In genomic region chrX:48461830-48462229, GRCh38 we compare ENCODE assay signal across 28 cellular contexts. TPM values are rescaled to one million over a fixed set of nuclear protein-coding genes. Genes with fewer than 3 reads are reported as not detected.
DNase-seq lines count a peak whose midpoint lies in the region; ATAC-seq lines count a peak whose summit lies in the region.
"Had no signal": no experiment of that assay in that cellular context is flagged by ENCODE, and none has a peak within 500 bp of the region (broad histone marks: within the 10 kb centered on the region; RNA-seq: fewer than 3 reads in every experiment).

No MANE protein-coding gene starts in this region.

- no peak overlapping the region for H3K4me3 ChIP-seq in BLaER1 treated with 17β-estradiol and CSF1 and Interleukin-3, amounts not matched to agents 10 nM and 100 nM
- H3K4me3 ChIP-seq in naive thymus-derived CD4-positive, alpha-beta T cell (ENCODE audit: low read length) = no peak overlapping the region
- H3K4me3 ChIP-seq: A549, cardiac muscle cell, gastrocnemius medialis, right atrium auricular region, suprapubic skin had no signal

- H3K36me3 ChIP-seq in BLaER1 treated with 17β-estradiol and CSF1 and Interleukin-3, amounts not matched to agents 10 nM and 100 nM = peaks cover 0 to 55% (median 31%) of the 10 kb centered on the region in 11 experiments; a peak in 17 of 22 replicates
- peaks cover 0 to 22% (median 0%) of the 10 kb centered on the region in 3 experiments for H3K36me3 ChIP-seq in naive thymus-derived CD4-positive, alpha-beta T cell (ENCODE audit: control insufficient read depth in 2 of 3, insufficient read depth in 3 of 3, low read length in 3 of 3)
- H3K36me3 ChIP-seq: cardiac muscle cell, gastrocnemius medialis, right atrium auricular region, suprapubic skin had no signal

- peak overlapping the region in 1 of 11 experiments; percentile 22; a peak in 1 of 22 replicates for H3K27ac ChIP-seq in BLaER1 treated with 17β-estradiol and CSF1 and Interleukin-3, amounts not matched to agents 10 nM and 100 nM
- H3K27ac ChIP-seq in naive thymus-derived CD4-positive, alpha-beta T cell (ENCODE audit: low read depth, low read length) = no peak overlapping the region
- H3K27ac ChIP-seq: A549, cardiac muscle cell, gastrocnemius medialis, HL-60, right atrium auricular region, suprapubic skin had no signal

- H3K36me3 Mint-ChIP-seq in activated CD4-positive, alpha-beta memory T cell treated with anti-CD3 and anti-CD28 coated beads for 36 hours = peaks cover 56% of the 10 kb centered on the region
- peaks cover 59% of the 10 kb centered on the region for H3K36me3 Mint-ChIP-seq in activated CD4-positive, alpha-beta memory T cell treated with anti-CD3 and anti-CD28 coated beads, Interleukin-2, amount 10 ng/mL, durations not matched to agents 7 days and 5 days (ENCODE audit: low read depth)
- H3K36me3 Mint-ChIP-seq in T-cell = peaks cover 35% of the 10 kb centered on the region
- peaks cover 0 to 43% (median 8%) of the 10 kb centered on the region in 5 donors for H3K36me3 Mint-ChIP-seq in naive thymus-derived CD4-positive, alpha-beta T cell

- H3K4me1 Mint-ChIP-seq in activated CD4-positive, alpha-beta memory T cell treated with anti-CD3 and anti-CD28 coated beads for 36 hours (ENCODE audit: low read depth) = peaks cover 27% of the 10 kb centered on the region
- H3K4me1 Mint-ChIP-seq in activated CD4-positive, alpha-beta memory T cell treated with anti-CD3 and anti-CD28 coated beads, Interleukin-2, amount 10 ng/mL, durations not matched to agents 7 days and 5 days = peaks cover 33% of the 10 kb centered on the region
- peaks cover 3 to 15% (median 6%) of the 10 kb centered on the region in 3 donors for H3K4me1 Mint-ChIP-seq in T-cell
- peaks cover 5 to 35% (median 9%) of the 10 kb centered on the region in 7 donors for H3K4me1 Mint-ChIP-seq in naive thymus-derived CD4-positive, alpha-beta T cell

- no peaks in the 10 kb centered on the region for H3K27me3 Mint-ChIP-seq in activated CD4-positive, alpha-beta memory T cell treated with anti-CD3 and anti-CD28 coated beads for 36 hours
- no peaks in the 10 kb centered on the region for H3K27me3 Mint-ChIP-seq in activated CD4-positive, alpha-beta memory T cell treated with anti-CD3 and anti-CD28 coated beads, Interleukin-2, amount 10 ng/mL, durations not matched to agents 7 days and 5 days
- peaks cover 0 to 14% of the 10 kb centered on the region in 2 donors for H3K27me3 Mint-ChIP-seq in T-cell
- no peaks in the 10 kb centered on the region for H3K27me3 Mint-ChIP-seq in naive thymus-derived CD4-positive, alpha-beta T cell
- H3K27me3 Mint-ChIP-seq: activated CD4-positive, alpha-beta T cell treated with anti-CD3 and anti-CD28 coated beads, Interleukin-2, amount 10 ng/mL, durations not matched to agents 7 days and 5 days; naive thymus-derived CD8-positive, alpha-beta T cell had no signal

- peaks cover 14 to 65% (median 46%) of the 10 kb centered on the region in 11 experiments; a peak in 21 of 22 replicates for H3K27me3 ChIP-seq in BLaER1 treated with 17β-estradiol and CSF1 and Interleukin-3, amounts not matched to agents 10 nM and 100 nM
- H3K27me3 ChIP-seq in naive thymus-derived CD4-positive, alpha-beta T cell (ENCODE audit: control insufficient read depth in 2 of 2, insufficient read depth in 2 of 2, low read length in 2 of 2) = no peaks in the 10 kb centered on the region
- H3K27me3 ChIP-seq: cardiac muscle cell, right atrium auricular region, suprapubic skin had no signal

- H3K27ac Mint-ChIP-seq in activated CD4-positive, alpha-beta memory T cell treated with anti-CD3 and anti-CD28 coated beads for 36 hours = no peak overlapping the region
- H3K27ac Mint-ChIP-seq in activated CD4-positive, alpha-beta memory T cell treated with anti-CD3 and anti-CD28 coated beads, Interleukin-2, amount 10 ng/mL, durations not matched to agents 7 days and 5 days = no peak overlapping the region
- H3K27ac Mint-ChIP-seq in T-cell = no peak overlapping the region
- peak overlapping the region in 1 of 9 donors; percentile 70 for H3K27ac Mint-ChIP-seq in naive thymus-derived CD4-positive, alpha-beta T cell
- H3K27ac Mint-ChIP-seq: activated CD4-positive, alpha-beta T cell treated with anti-CD3 and anti-CD28 coated beads, Interleukin-2, amount 10 ng/mL, durations not matched to agents 7 days and 5 days had no signal

- H3K4me2 ChIP-seq in BLaER1 treated with 17β-estradiol and CSF1 and Interleukin-3, amounts not matched to agents 10 nM and 100 nM = peak overlapping the region in 6 of 11 experiments; percentile 0 to 27 (median 18); a peak in 4 of 22 replicates
- H3K4me2 ChIP-seq: A549 had no signal

- intact Hi-C loops in activated CD4-positive, alpha-beta memory T cell treated with anti-CD3 and anti-CD28 coated beads for 36 hours (cut with micrococcal nuclease) = no loop called here
- intact Hi-C loops in naive thymus-derived CD4-positive, alpha-beta T cell (cut with micrococcal nuclease) = no loop called here

- H3K9me3 Mint-ChIP-seq in activated CD4-positive, alpha-beta memory T cell treated with anti-CD3 and anti-CD28 coated beads for 36 hours = no peaks in the 10 kb centered on the region
- H3K9me3 Mint-ChIP-seq in activated CD4-positive, alpha-beta memory T cell treated with anti-CD3 and anti-CD28 coated beads, Interleukin-2, amount 10 ng/mL, durations not matched to agents 7 days and 5 days = no peaks in the 10 kb centered on the region
- no peaks in the 10 kb centered on the region for H3K9me3 Mint-ChIP-seq in T-cell
- peaks cover 0 to 2% (median 0%) of the 10 kb centered on the region in 11 donors for H3K9me3 Mint-ChIP-seq in naive thymus-derived CD4-positive, alpha-beta T cell
- H3K9me3 Mint-ChIP-seq: activated CD4-positive, alpha-beta T cell treated with anti-CD3 and anti-CD28 coated beads, Interleukin-2, amount 10 ng/mL, durations not matched to agents 7 days and 5 days; naive thymus-derived CD8-positive, alpha-beta T cell had no signal

- peaks cover 0 to 20% (median 0%) of the 10 kb centered on the region in 11 experiments; a peak in 8 of 22 replicates for H4K20me1 ChIP-seq in BLaER1 treated with 17β-estradiol and CSF1 and Interleukin-3, amounts not matched to agents 10 nM and 100 nM

- H3K9me3 ChIP-seq in BLaER1 treated with 17β-estradiol and CSF1 and Interleukin-3, amounts not matched to agents 10 nM and 100 nM (replicated peaks in 1 of 11) = no peaks in the 10 kb centered on the region
- H3K9me3 ChIP-seq in naive thymus-derived CD4-positive, alpha-beta T cell (ENCODE audit: control insufficient read depth in 2 of 3, low read length in 3 of 3) = no peaks in the 10 kb centered on the region
- H3K9me3 ChIP-seq: A549, gastrocnemius medialis, right atrium auricular region, suprapubic skin had no signal

- POLR2A ChIA-PET in activated CD4-positive, alpha-beta memory T cell treated with anti-CD3 and anti-CD28 coated beads for 36 hours (lab: Charles Lee) = no interaction called here
- POLR2A ChIA-PET in activated CD4-positive, alpha-beta memory T cell treated with anti-CD3 and anti-CD28 coated beads, Interleukin-2, amount 10 ng/mL, durations not matched to agents 7 days and 5 days (lab: Charles Lee) = interaction anchor here (1.0 kb wide), 1 partner anchor 61 kb away, joined by 3 read pairs; no protein-coding TSS in a partner anchor
- POLR2A ChIA-PET in T-cell (lab: Charles Lee) = no interaction called here
- POLR2A ChIA-PET in naive thymus-derived CD4-positive, alpha-beta T cell (lab: Charles Lee) = no interaction called here

- H3K4me3 Mint-ChIP-seq in activated CD4-positive, alpha-beta memory T cell treated with anti-CD3 and anti-CD28 coated beads for 36 hours = no peak overlapping the region
- H3K4me3 Mint-ChIP-seq in activated CD4-positive, alpha-beta memory T cell treated with anti-CD3 and anti-CD28 coated beads, Interleukin-2, amount 10 ng/mL, durations not matched to agents 7 days and 5 days = no peak overlapping the region
- no peak overlapping the region for H3K4me3 Mint-ChIP-seq in T-cell
- H3K4me3 Mint-ChIP-seq in naive thymus-derived CD4-positive, alpha-beta T cell = no peak overlapping the region
- H3K4me3 Mint-ChIP-seq: activated CD4-positive, alpha-beta T cell treated with anti-CD3 and anti-CD28 coated beads, Interleukin-2, amount 10 ng/mL, durations not matched to agents 7 days and 5 days; naive thymus-derived CD8-positive, alpha-beta T cell had no signal

- peak; percentile 79 for ATAC-seq in esophagus mucosa
- ATAC-seq in T-cell (replicated peaks in 1 of 4) = no peak
- ATAC-seq in naive thymus-derived CD4-positive, alpha-beta T cell = no peak
- no peak for ATAC-seq in GM21576 (IDR thresholded peaks at IDR 0.05; ENCODE audit: unreplicated experiment)
- ATAC-seq: A549; naive thymus-derived CD8-positive, alpha-beta T cell had no signal

- peaks cover 0 to 30% (median 14%) of the 10 kb centered on the region in 10 experiments; a peak in 12 of 20 replicates for H3K4me1 ChIP-seq in BLaER1 treated with 17β-estradiol and CSF1 and Interleukin-3, amounts not matched to agents 10 nM and 100 nM
- H3K4me1 ChIP-seq in naive thymus-derived CD4-positive, alpha-beta T cell (ENCODE audit: control insufficient read depth in 2 of 2, insufficient read depth in 2 of 2, low read length in 2 of 2) = no peaks in the 10 kb centered on the region
- H3K4me1 ChIP-seq: A549, gastrocnemius medialis, right atrium auricular region, suprapubic skin had no signal

- H3K9ac ChIP-seq in BLaER1 treated with 17β-estradiol and CSF1 and Interleukin-3, amounts not matched to agents 10 nM and 100 nM = no peak overlapping the region

- CTCF ChIA-PET in activated CD4-positive, alpha-beta memory T cell treated with anti-CD3 and anti-CD28 coated beads for 36 hours (lab: Charles Lee) = no interaction called here
- CTCF ChIA-PET in activated CD4-positive, alpha-beta memory T cell treated with anti-CD3 and anti-CD28 coated beads, Interleukin-2, amount 10 ng/mL, durations not matched to agents 7 days and 5 days (lab: Charles Lee) = interaction anchor here (0.9 kb wide), 1 partner anchor 12 kb away, joined by 3 read pairs; no protein-coding TSS in a partner anchor
- CTCF ChIA-PET in T-cell (lab: Charles Lee) = no interaction called here
- CTCF ChIA-PET in naive thymus-derived CD4-positive, alpha-beta T cell (lab: Charles Lee) = no interaction called here

- DNase-seq in activated CD4-positive, alpha-beta memory T cell treated with anti-CD3 and anti-CD28 coated beads for 36 hours = peak; percentile 44
- DNase-seq in activated CD4-positive, alpha-beta memory T cell treated with anti-CD3 and anti-CD28 coated beads, Interleukin-2, amount 10 ng/mL, durations not matched to agents 7 days and 5 days = no peak
- DNase-seq in RKO (ENCODE audit: low spot score) = peak; percentile 45
- DNase-seq in T-cell = no peak
- no peak for DNase-seq in naive thymus-derived CD4-positive, alpha-beta T cell
- DNase-seq: activated CD4-positive, alpha-beta T cell treated with anti-CD3 and anti-CD28 coated beads, Interleukin-2, amount 10 ng/mL, durations not matched to agents 7 days and 5 days; C1 segment of cervical spinal cord; dermis blood vessel endothelial cell; GOT3; kidney glomerular epithelial cell; mesenchymal stem cell; naive thymus-derived CD8-positive, alpha-beta T cell; NCI-H1694 treated with DMSO at 0.1 percent for 48 hours; NCI-H82; SIG-M5 had no signal

RNA-seq across cellular contexts. Expression of gene SLC38A5, which starts 8.2 kb away (rescaled TPM):
- 10 to 100 TPM; 70.7 to 73.0 TPM for total RNA-seq in activated CD4-positive, alpha-beta memory T cell treated with anti-CD3 and anti-CD28 coated beads for 36 hours
- total RNA-seq in activated CD4-positive, alpha-beta memory T cell treated with anti-CD3 and anti-CD28 coated beads, Interleukin-2, amount 10 ng/mL, durations not matched to agents 7 days and 5 days = 10 to 100 TPM; 76.4 to 82.4 TPM
- 13.6 TPM for total RNA-seq in esophagus mucosa
- 10 to 100 TPM; 18.0 to 37.0 (median 26.5) TPM for total RNA-seq in T-cell
- 10 to 100 TPM; 10.2 to 75.5 (median 17.3) TPM for total RNA-seq in naive thymus-derived CD4-positive, alpha-beta T cell
- polyA plus RNA-seq in naive thymus-derived CD4-positive, alpha-beta T cell = 1 to 10 TPM; 9.4 to 9.7 TPM
- total RNA-seq: cardiac muscle cell, osteocyte had no signal
- polyA plus RNA-seq: cardiac muscle cell had no signal

RNA-seq across cellular contexts. Expression of gene FTSJ1, which starts 14.2 kb away (rescaled TPM):
- total RNA-seq in activated CD4-positive, alpha-beta memory T cell treated with anti-CD3 and anti-CD28 coated beads for 36 hours = 10 to 100 TPM; 62.8 to 73.9 TPM
- total RNA-seq in activated CD4-positive, alpha-beta memory T cell treated with anti-CD3 and anti-CD28 coated beads, Interleukin-2, amount 10 ng/mL, durations not matched to agents 7 days and 5 days = 10 to 100 TPM; 57.6 to 60.1 TPM
- 33.8 TPM for total RNA-seq in esophagus mucosa
- total RNA-seq in T-cell = 10 to 100 TPM; 51.4 to 64.9 (median 56.8) TPM
- total RNA-seq in naive thymus-derived CD4-positive, alpha-beta T cell = 10 to 100 TPM; 48.6 to 62.5 (median 59.5) TPM
- 10 to 100 TPM; 56.4 to 74.0 TPM for polyA plus RNA-seq in naive thymus-derived CD4-positive, alpha-beta T cell

RNA-seq across cellular contexts. Expression of gene PORCN, which starts 47.0 kb away (rescaled TPM):
- 1 to 10 TPM; 7.1 to 7.7 TPM for total RNA-seq in activated CD4-positive, alpha-beta memory T cell treated with anti-CD3 and anti-CD28 coated beads for 36 hours
- total RNA-seq in activated CD4-positive, alpha-beta memory T cell treated with anti-CD3 and anti-CD28 coated beads, Interleukin-2, amount 10 ng/mL, durations not matched to agents 7 days and 5 days = 10 to 100 TPM; 26.1 to 29.2 TPM
- total RNA-seq in esophagus mucosa (10.3 TPM), T-cell (10 to 100 TPM; 16.8 to 21.7 (median 18.6) TPM)
- total RNA-seq in naive thymus-derived CD4-positive, alpha-beta T cell = 10 to 100 TPM; 13.1 to 19.0 (median 16.8) TPM
- polyA plus RNA-seq in naive thymus-derived CD4-positive, alpha-beta T cell = 10 to 100 TPM; 10.0 to 11.5 TPM

RNA-seq across cellular contexts. Expression of gene SSX4B, which starts 50.1 kb away (rescaled TPM):
- not detected for total RNA-seq in activated CD4-positive, alpha-beta memory T cell treated with anti-CD3 and anti-CD28 coated beads for 36 hours
- total RNA-seq in activated CD4-positive, alpha-beta memory T cell treated with anti-CD3 and anti-CD28 coated beads, Interleukin-2, amount 10 ng/mL, durations not matched to agents 7 days and 5 days = not detected
- total RNA-seq in esophagus mucosa = not detected
- total RNA-seq in T-cell = not detected
- not detected for total RNA-seq in naive thymus-derived CD4-positive, alpha-beta T cell
- polyA plus RNA-seq in naive thymus-derived CD4-positive, alpha-beta T cell = not detected
- total RNA-seq: activated CD4-positive, alpha-beta T cell treated with anti-CD3 and anti-CD28 coated beads, Interleukin-2, amount 10 ng/mL, durations not matched to agents 7 days and 5 days; cardiac muscle cell; dermis blood vessel endothelial cell; epithelial cell of proximal tubule; gastrocnemius medialis; naive thymus-derived CD8-positive, alpha-beta T cell; OCI-LY7; osteocyte; right atrium auricular region; suprapubic skin had no signal
- polyA plus RNA-seq: A549; adipose tissue; cardiac muscle cell; naive thymus-derived CD8-positive, alpha-beta T cell had no signal

RNA-seq across cellular contexts. Expression of gene EBP, which starts 59.8 kb away (rescaled TPM):
- 100 to 1,000 TPM; 149 to 150 TPM for total RNA-seq in activated CD4-positive, alpha-beta memory T cell treated with anti-CD3 and anti-CD28 coated beads for 36 hours
- total RNA-seq in activated CD4-positive, alpha-beta memory T cell treated with anti-CD3 and anti-CD28 coated beads, Interleukin-2, amount 10 ng/mL, durations not matched to agents 7 days and 5 days = 100 to 1,000 TPM; 446 to 461 TPM
- total RNA-seq in esophagus mucosa = 221 TPM
- 10 to 100 TPM; 41.1 to 60.4 (median 46.1) TPM for total RNA-seq in T-cell
- 100 to 1,000 TPM in 1 of 5 experiments, 10 to 100 TPM in 4; 33.3 to 188 (median 35.3) TPM for total RNA-seq in naive thymus-derived CD4-positive, alpha-beta T cell
- polyA plus RNA-seq in naive thymus-derived CD4-positive, alpha-beta T cell = 10 to 100 TPM; 72.4 to 80.6 TPM

Comparison
In these comparisons a context has a peak if more than half of its experiments do, and no peak if none do; other contexts are left out.
1. DNase-seq: peak in activated CD4-positive, alpha-beta memory T cell treated with anti-CD3 and anti-CD28 coated beads for 36 hours (single experiment) and RKO (single experiment); none in activated CD4-positive, alpha-beta memory T cell treated with anti-CD3 and anti-CD28 coated beads, Interleukin-2, amount 10 ng/mL, durations not matched to agents 7 days and 5 days (single experiment), T-cell (0 of 34) and naive thymus-derived CD4-positive, alpha-beta T cell (0 of 9).